In the genomic region with DNA sequence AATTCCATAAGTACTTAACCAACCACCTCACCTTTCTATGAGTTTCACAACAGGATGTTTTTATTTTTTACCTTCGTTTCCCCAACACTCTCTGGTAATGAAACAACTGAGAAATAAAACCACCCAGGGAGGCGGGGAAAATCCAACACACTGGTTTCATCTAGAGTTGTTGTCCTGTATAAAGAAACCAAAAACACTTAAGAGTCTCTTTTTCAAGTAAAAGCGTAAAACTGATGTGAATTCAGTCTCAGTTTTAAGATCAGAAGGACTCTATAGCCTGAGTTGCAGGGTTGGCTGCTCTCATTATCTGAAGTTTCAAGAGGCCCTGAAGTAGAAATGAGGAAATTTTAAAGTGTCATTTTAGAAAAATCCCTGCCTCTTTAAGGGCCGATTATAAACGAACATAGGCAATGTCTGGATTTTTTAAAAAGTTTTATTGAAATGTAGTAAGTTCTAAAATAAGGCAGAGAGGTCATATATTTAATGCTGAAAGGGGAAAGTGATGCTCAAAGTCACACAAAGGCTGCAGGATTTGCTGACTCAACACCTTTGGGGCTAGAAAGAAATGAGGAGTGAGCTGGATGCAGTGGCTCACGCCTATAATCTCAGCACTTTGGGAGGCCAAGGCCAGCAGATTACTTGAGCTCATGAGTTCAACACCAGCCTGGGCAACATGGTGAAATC, we compare ENCODE assay signal across 13 cellular contexts. TPM values are rescaled to one million over a fixed set of nuclear protein-coding genes. Genes with fewer than 3 reads are reported as not detected.
DNase-seq lines count a peak whose midpoint lies in the region; ATAC-seq and TF ChIP-seq lines count a peak whose summit lies in the region.
"Had no signal": no experiment of that assay in that cellular context is flagged by ENCODE, and none has a peak within 500 bp of the region (broad histone marks: within the 10 kb centered on the region; RNA-seq: fewer than 3 reads in every experiment).

No MANE protein-coding gene starts in this region.

- no peaks in the 10 kb centered on the region for H3K9me3 ChIP-seq in upper lobe of left lung

- peak overlapping the region in 1 of 4 donors; percentile 4 for H3K4me3 ChIP-seq in upper lobe of left lung

- H3K27ac Mint-ChIP-seq in activated naive CD4-positive, alpha-beta T cell treated with anti-CD3 and anti-CD28 coated beads for 36 hours = peak overlapping the region; percentile 93
- H3K27ac Mint-ChIP-seq: endodermal cell, IgD-negative memory B cell had no signal

- CTCF ChIA-PET in activated naive CD4-positive, alpha-beta T cell treated with anti-CD3 and anti-CD28 coated beads for 36 hours (lab: Charles Lee) = interaction anchor here (1.5 to 2.6 kb wide), 2 partner anchors 28 to 153 kb away, joined by 4 to 16 read pairs; no protein-coding TSS in a partner anchor

- peak; percentile 47 for ATAC-seq in HG02885 (IDR thresholded peaks at IDR 0.05; ENCODE audit: poor library complexity, unreplicated experiment)
- no peak for ATAC-seq in upper lobe of left lung (ENCODE audit: low FRiP score in 2 of 2)
- no peak for ATAC-seq in HG03520 (IDR thresholded peaks at IDR 0.05; ENCODE audit: unreplicated experiment)

- intact Hi-C loops in activated naive CD4-positive, alpha-beta T cell treated with anti-CD3 and anti-CD28 coated beads for 36 hours (cut with micrococcal nuclease) = loop anchor here (1.0 kb wide), 1 partner anchor 46 kb away; no protein-coding TSS in a partner anchor

- H3K27me3 Mint-ChIP-seq in activated naive CD4-positive, alpha-beta T cell treated with anti-CD3 and anti-CD28 coated beads for 36 hours (ENCODE audit: low read depth) = no peaks in the 10 kb centered on the region
- H3K27me3 Mint-ChIP-seq: IgD-negative memory B cell had no signal

- peaks cover 0 to 4% (median 2%) of the 10 kb centered on the region in 4 donors for H3K4me1 ChIP-seq in upper lobe of left lung

- no peaks in the 10 kb centered on the region for H3K9me3 Mint-ChIP-seq in activated naive CD4-positive, alpha-beta T cell treated with anti-CD3 and anti-CD28 coated beads for 36 hours
- H3K9me3 Mint-ChIP-seq: IgD-negative memory B cell had no signal

- peaks cover 18% of the 10 kb centered on the region for H3K36me3 Mint-ChIP-seq in activated naive CD4-positive, alpha-beta T cell treated with anti-CD3 and anti-CD28 coated beads for 36 hours (ENCODE audit: low read depth)

- TF ChIP-seq POLR2A in upper lobe of left lung (IDR thresholded peaks at IDR 0.05) = no peak

- no peak overlapping the region for H3K4me3 Mint-ChIP-seq in activated naive CD4-positive, alpha-beta T cell treated with anti-CD3 and anti-CD28 coated beads for 36 hours
- H3K4me3 Mint-ChIP-seq: endodermal cell had no signal

- no peaks in the 10 kb centered on the region for H3K27me3 ChIP-seq in upper lobe of left lung

- WGBS in upper lobe of left lung, 2 donors = 57 to 61% methylated on average over 6 of the region's 6 CpGs

- H3K27ac ChIP-seq in upper lobe of left lung = peak overlapping the region; percentile 5 to 52 (median 38)

- H3K4me1 Mint-ChIP-seq in activated naive CD4-positive, alpha-beta T cell treated with anti-CD3 and anti-CD28 coated beads for 36 hours (ENCODE audit: low read depth) = peaks cover 25% of the 10 kb centered on the region
- H3K4me1 Mint-ChIP-seq: endodermal cell had no signal

- no peak for TF ChIP-seq EP300 in upper lobe of left lung (IDR thresholded peaks at IDR 0.05)

- peak; percentile 62 for DNase-seq in activated naive CD4-positive, alpha-beta T cell treated with Interleukin-2 at 50 U/mL for 16 hours
- no peak for DNase-seq in activated naive CD4-positive, alpha-beta T cell (lab: John Stamatoyannopoulos, UW)
- peak; percentile 73 for DNase-seq in activated naive CD4-positive, alpha-beta T cell treated with anti-CD3 and anti-CD28 coated beads for 36 hours
- no peak for DNase-seq in upper lobe of left lung
- no peak for DNase-seq in NCI-H2029 (lab: John Stamatoyannopoulos, UW)
- no peak for DNase-seq in GF-D8 (lab: John Stamatoyannopoulos, UW)
- DNase-seq: endodermal cell, NCI-H226 had no signal

- no peak for TF ChIP-seq CTCF in upper lobe of left lung (IDR thresholded peaks at IDR 0.05)

- H3K36me3 ChIP-seq in upper lobe of left lung = peaks cover 0 to 23% (median 0%) of the 10 kb centered on the region in 4 donors

RNA-seq across cellular contexts. Expression of a gene that starts 27.2 kb away (rescaled TPM):
- not detected for total RNA-seq in activated naive CD4-positive, alpha-beta T cell treated with anti-CD3 and anti-CD28 coated beads for 36 hours
- total RNA-seq in upper lobe of left lung = not detected
- total RNA-seq: endodermal cell, mononuclear cell, SK-MEL-5 had no signal

RNA-seq across cellular contexts. Expression of a gene that starts 46.7 kb away (rescaled TPM):
- total RNA-seq in activated naive CD4-positive, alpha-beta T cell treated with anti-CD3 and anti-CD28 coated beads for 36 hours = 10 to 100 TPM; 18.6 to 27.0 TPM
- total RNA-seq in upper lobe of left lung = 100 to 1,000 TPM in 1 of 6 donors, 10 to 100 TPM in 5; 67.3 to 110 (median 87.0) TPM

Comparison
In these comparisons a context has a peak if more than half of its experiments do, and no peak if none do; other contexts are left out.
1. DNase-seq: peak in activated naive CD4-positive, alpha-beta T cell treated with Interleukin-2 at 50 U/mL for 16 hours (single experiment) and activated naive CD4-positive, alpha-beta T cell treated with anti-CD3 and anti-CD28 coated beads for 36 hours (single experiment); none in activated naive CD4-positive, alpha-beta T cell (0 of 4), upper lobe of left lung (0 of 2), NCI-H2029 (single experiment) and GF-D8 (single experiment).